Comparison of ENCODE assay signal across 6 cellular contexts in genomic region chr17:75854881-75855309, GRCh38. TPM values are rescaled to one million over a fixed set of nuclear protein-coding genes. Genes with fewer than 3 reads are reported as not detected.
A peak's percentile ranks its signal among the peaks of the same experiment; 100 is the strongest.
DNase-seq lines count a peak whose midpoint lies in the region; ATAC-seq and TF ChIP-seq lines count a peak whose summit lies in the region.

No MANE protein-coding gene starts in this region.

- H3K4me1 ChIP-seq in mammary epithelial cell (ENCODE audit: insufficient read depth, low read length) (peaks cover 26% of the 10 kb centered on the region), neuronal stem cell (ENCODE audit: control insufficient read depth in 2 of 2, insufficient read depth in 1 of 2, low read depth in 1 of 2, low read length in 2 of 2) (peaks cover 4 to 6% of the 10 kb centered on the region in 2 donors)

- H2BK15ac ChIP-seq in neuronal stem cell (ENCODE audit: low read length): no peak overlapping the region

- H2BK12ac ChIP-seq in neuronal stem cell (ENCODE audit: low read length): no peak overlapping the region

- TF ChIP-seq CTCF in mammary epithelial cell (conservative IDR thresholded peaks at IDR 0.05 in 1 of 2, IDR thresholded peaks at IDR 0.05 in 1 of 2; ENCODE audit: extremely low read depth in 1 of 2, insufficient read depth in 1 of 2, low read depth in 1 of 2, low read length in 2 of 2): no peak

- H3K27ac ChIP-seq in mammary epithelial cell (ENCODE audit: insufficient read depth, low read depth, low read length) (peak overlapping the region; percentile 81), neuronal stem cell (replicated peaks; ENCODE audit: low read length) (no peak overlapping the region)

- H3K4ac ChIP-seq in neuronal stem cell (ENCODE audit: low read length): no peak overlapping the region

- BruUV-seq in mammary epithelial cell (replicated peaks; lab: Mats Ljungman, UMichigan): no TSS peak

- in situ Hi-C loops in mammary epithelial cell (cut with MboI; ENCODE audit: low sequenced_read_pairs in 2 of 2): no loop called here

- H3K36me3 ChIP-seq in mammary epithelial cell (ENCODE audit: insufficient read depth, low read length) (peaks cover 4% of the 10 kb centered on the region), neuronal stem cell (replicated peaks in 1 of 2; ENCODE audit: control insufficient read depth in 2 of 2, insufficient read depth in 2 of 2, low read length in 2 of 2) (peaks cover 6 to 18% of the 10 kb centered on the region in 2 donors)

- H3K14ac ChIP-seq in neuronal stem cell (ENCODE audit: low read length): no peak overlapping the region

- H3K79me2 ChIP-seq in mammary epithelial cell (ENCODE audit: insufficient read depth, low read length): peaks cover 25% of the 10 kb centered on the region

- peak overlapping the region; percentile 68 for H2AFZ ChIP-seq in mammary epithelial cell (ENCODE audit: low read depth, low read length)
- peak overlapping the region; percentile 74 for H2AFZ ChIP-seq in neuronal stem cell (ENCODE audit: low read length)

- ATAC-seq in GM21825 (IDR thresholded peaks at IDR 0.05; ENCODE audit: unreplicated experiment) (peak; percentile 2), GM21515 (IDR thresholded peaks at IDR 0.05; ENCODE audit: unreplicated experiment) (no peak)

- no peak for DNase-seq in mammary epithelial cell
- no peak for DNase-seq in neuronal stem cell (ENCODE audit: low spot score)
- no peak for DNase-seq in NCI-H2196 (lab: John Stamatoyannopoulos, UW; ENCODE audit: unreplicated experiment)
- no peak for DNase-seq in NCI-H128 (lab: John Stamatoyannopoulos, UW; ENCODE audit: unreplicated experiment)

- intact Hi-C loops in mammary epithelial cell (cut with micrococcal nuclease): loop anchor here (1.0 to 5.0 kb wide), 6 partner anchors 10 to 152 kb away; partner anchors contain the start of gene TRIM65

- H2BK5ac ChIP-seq in neuronal stem cell (ENCODE audit: low read length): no peak overlapping the region

- H2AK5ac ChIP-seq in neuronal stem cell (ENCODE audit: low read depth, low read length): no peak overlapping the region

- H3K9me3 ChIP-seq in mammary epithelial cell (replicated peaks; ENCODE audit: insufficient read depth, low read length) (no peaks in the 10 kb centered on the region), neuronal stem cell (replicated peaks in 1 of 2; ENCODE audit: control insufficient read depth in 2 of 2, insufficient read depth in 1 of 2, low read depth in 1 of 2, low read length in 2 of 2) (no peaks in the 10 kb centered on the region)

- dilution Hi-C loops in mammary epithelial cell (cut with HindIII; ENCODE audit: low sequenced_read_pairs): no loop called here

- no peaks in the 10 kb centered on the region for H4K20me1 ChIP-seq in mammary epithelial cell (ENCODE audit: insufficient read depth, low read length)

- H2BK120ac ChIP-seq in neuronal stem cell (ENCODE audit: low read depth, low read length): no peak overlapping the region

- 2% methylated on average over 10 of the region's 19 CpGs for WGBS in mammary epithelial cell (ENCODE audit: low coverage, missing lambda C conversion rate)
- WGBS in neuronal stem cell (ENCODE audit: extremely low coverage in 2 of 2, insufficient read length in 2 of 2, insufficient replicate concordance in 1 of 2), 2 donors: no CpG with 5 or more reads among the region's 19 CpGs

- H3K4me3 ChIP-seq in mammary epithelial cell (replicated peaks in 1 of 3; ENCODE audit: insufficient read depth in 1 of 3, low read depth in 2 of 3, low read length in 3 of 3) (peak overlapping the region; percentile 58 to 84 (median 64)), neuronal stem cell (ENCODE audit: low read length in 2 of 2) (peak overlapping the region; percentile 72 to 81)

- peak overlapping the region; percentile 73 for H3K9ac ChIP-seq in mammary epithelial cell (ENCODE audit: insufficient read depth, low read length)
- no peak overlapping the region for H3K9ac ChIP-seq in neuronal stem cell (ENCODE audit: low read depth, low read length, poor library complexity)

- H3K18ac ChIP-seq in neuronal stem cell (ENCODE audit: low read length): no peak overlapping the region

- no peak overlapping the region for H4K8ac ChIP-seq in neuronal stem cell (ENCODE audit: low read depth, low read length)

- no peaks in the 10 kb centered on the region for H3K27me3 ChIP-seq in mammary epithelial cell (ENCODE audit: insufficient read depth, low read length)
- H3K27me3 ChIP-seq in neuronal stem cell (ENCODE audit: control insufficient read depth in 3 of 3, insufficient read depth in 3 of 3, low read depth in 1 of 3, low read length in 3 of 3): no peaks in the 10 kb centered on the region

- no peaks in the 10 kb centered on the region for H3K79me1 ChIP-seq in neuronal stem cell (ENCODE audit: low read depth, low read length)

- H3K4me2 ChIP-seq in mammary epithelial cell (ENCODE audit: insufficient read depth, low read depth, low read length) (peak overlapping the region; percentile 93), neuronal stem cell (ENCODE audit: insufficient read depth, low read length, poor library complexity, severe bottlenecking) (peak overlapping the region; percentile 66)

- no peak overlapping the region for H3K23ac ChIP-seq in neuronal stem cell (ENCODE audit: low read depth, low read length, poor library complexity)

- CTCF ChIA-PET in mammary epithelial cell (lab: Charles Lee; ENCODE audit: low non-redundant PET): interaction anchor here (0.6 to 1.1 kb wide), 2 partner anchors 17 to 25 kb away, joined by 4 to 16 read pairs; no protein-coding TSS in a partner anchor

- H4K91ac ChIP-seq in neuronal stem cell (ENCODE audit: low read depth, low read length, poor library complexity): no peak overlapping the region

RNA-seq across cellular contexts. Expression of gene WBP2, which starts 0.2 kb away (rescaled TPM):
- 10 to 100 TPM; 50.2 to 88.0 TPM for total RNA-seq in mammary epithelial cell
- 42.7 TPM for polyA plus RNA-seq in mammary epithelial cell
- 117 TPM for polyA minus RNA-seq in mammary epithelial cell
- polyA plus RNA-seq in neuronal stem cell (2013, experiment 1 of 2): 80.4 TPM
- 79.8 TPM for polyA plus RNA-seq in neuronal stem cell (2013, experiment 2 of 2)

RNA-seq across cellular contexts. Expression of gene UNC13D, which starts 10.7 kb away (rescaled TPM):
- 1 to 10 TPM; 4.8 to 5.8 TPM for total RNA-seq in mammary epithelial cell
- 1.3 TPM for polyA plus RNA-seq in mammary epithelial cell
- 1.8 TPM for polyA minus RNA-seq in mammary epithelial cell
- polyA plus RNA-seq in neuronal stem cell (2013, experiment 1 of 2): 1.4 TPM
- polyA plus RNA-seq in neuronal stem cell (2013, experiment 2 of 2): 0.90 TPM

RNA-seq across cellular contexts. Expression of gene TRIM47, which starts 23.5 kb away (rescaled TPM):
- total RNA-seq in mammary epithelial cell: 10 to 100 TPM; 49.3 to 54.8 TPM
- 33.5 TPM for polyA plus RNA-seq in mammary epithelial cell
- polyA minus RNA-seq in mammary epithelial cell: 44.0 TPM
- 1.2 TPM for polyA plus RNA-seq in neuronal stem cell (2013, experiment 1 of 2)
- 0.68 TPM for polyA plus RNA-seq in neuronal stem cell (2013, experiment 2 of 2)

RNA-seq across cellular contexts. Expression of gene TRIM65, which starts 41.9 kb away (rescaled TPM):
- 10 to 100 TPM; 19.3 to 20.2 TPM for total RNA-seq in mammary epithelial cell
- 6.8 TPM for polyA plus RNA-seq in mammary epithelial cell
- polyA minus RNA-seq in mammary epithelial cell: 25.9 TPM
- polyA plus RNA-seq in neuronal stem cell (2013, experiment 1 of 2): 15.8 TPM
- 14.6 TPM for polyA plus RNA-seq in neuronal stem cell (2013, experiment 2 of 2)

RNA-seq across cellular contexts. Expression of gene MRPL38, which starts 49.8 kb away (rescaled TPM):
- total RNA-seq in mammary epithelial cell: 10 to 100 TPM; 24.0 to 67.6 TPM
- 46.3 TPM for polyA plus RNA-seq in mammary epithelial cell
- polyA minus RNA-seq in mammary epithelial cell: 29.7 TPM
- polyA plus RNA-seq in neuronal stem cell (2013, experiment 1 of 2): 48.0 TPM
- polyA plus RNA-seq in neuronal stem cell (2013, experiment 2 of 2): 48.3 TPM
